ENCODE assay signal across 2 cellular contexts in the genomic region with DNA sequence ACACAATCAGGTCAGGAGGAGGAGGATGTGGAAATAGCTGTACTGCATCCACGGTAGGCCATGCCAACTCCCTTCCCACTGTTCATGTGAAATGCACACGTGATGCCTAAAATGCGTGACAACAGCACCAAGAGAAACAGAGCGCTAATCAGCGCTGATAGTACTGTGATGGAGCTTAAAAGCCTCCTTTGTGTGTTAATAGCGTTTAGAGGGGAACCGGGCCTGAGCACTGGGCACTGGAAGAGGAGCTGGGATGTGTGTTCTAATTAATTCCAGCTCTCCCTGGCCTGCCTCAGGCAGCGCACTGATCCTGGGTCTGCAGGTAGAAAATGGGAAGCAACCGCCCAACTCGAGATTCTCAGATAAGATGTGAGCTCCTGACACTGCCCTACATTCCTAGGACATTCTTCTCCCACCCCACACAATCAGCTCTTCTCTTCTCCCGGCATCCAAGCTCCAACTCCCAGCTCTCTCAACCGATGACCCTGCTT.
TF ChIP-seq lines count a peak whose summit lies in the region.

No MANE protein-coding gene starts in this region.

TF ChIP-seq in GM23338, 12 proteins besides CTCF, POLR2A, EP300 and RAD21:
- TF ChIP-seq ZNF331 (CRISPR knock-in tag; IDR thresholded peaks at IDR 0.05; ENCODE audit: low read depth), result no peak
- TF ChIP-seq, protein P1, sequence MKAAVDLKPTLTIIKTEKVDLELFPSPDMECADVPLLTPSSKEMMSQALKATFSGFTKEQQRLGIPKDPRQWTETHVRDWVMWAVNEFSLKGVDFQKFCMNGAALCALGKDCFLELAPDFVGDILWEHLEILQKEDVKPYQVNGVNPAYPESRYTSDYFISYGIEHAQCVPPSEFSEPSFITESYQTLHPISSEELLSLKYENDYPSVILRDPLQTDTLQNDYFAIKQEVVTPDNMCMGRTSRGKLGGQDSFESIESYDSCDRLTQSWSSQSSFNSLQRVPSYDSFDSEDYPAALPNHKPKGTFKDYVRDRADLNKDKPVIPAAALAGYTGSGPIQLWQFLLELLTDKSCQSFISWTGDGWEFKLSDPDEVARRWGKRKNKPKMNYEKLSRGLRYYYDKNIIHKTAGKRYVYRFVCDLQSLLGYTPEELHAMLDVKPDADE (IDR thresholded peaks at IDR 0.05), result no peak

TF ChIP-seq in H1, 55 proteins besides CTCF, POLR2A, EP300 and RAD21:
- TF ChIP-seq SUZ12 (IDR thresholded peaks at IDR 0.05; ENCODE audit: low read length) (no peak), FOSL1 (IDR thresholded peaks at IDR 0.05; ENCODE audit: insufficient read depth, low read depth, low read length) (no peak), BACH1 (IDR thresholded peaks at IDR 0.05; ENCODE audit: low read length) (no peak), CEBPB (IDR thresholded peaks at IDR 0.05; ENCODE audit: low read depth, low read length) (no peak), KDM5A (IDR thresholded peaks at IDR 0.05; ENCODE audit: low read length) (no peak), MAFK (IDR thresholded peaks at IDR 0.05; ENCODE audit: low read depth, low read length) (no peak), CREB1 (IDR thresholded peaks at IDR 0.05) (no peak), KDM4A (IDR thresholded peaks at IDR 0.05; ENCODE audit: low read depth, low read length, severe bottlenecking) (no peak), SP4 (IDR thresholded peaks at IDR 0.05; ENCODE audit: low read length) (no peak)
- TF ChIP-seq, protein P2, sequence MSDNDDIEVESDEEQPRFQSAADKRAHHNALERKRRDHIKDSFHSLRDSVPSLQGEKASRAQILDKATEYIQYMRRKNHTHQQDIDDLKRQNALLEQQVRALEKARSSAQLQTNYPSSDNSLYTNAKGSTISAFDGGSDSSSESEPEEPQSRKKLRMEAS (IDR thresholded peaks at IDR 0.05), result no peak
- TF ChIP-seq, protein P3, sequence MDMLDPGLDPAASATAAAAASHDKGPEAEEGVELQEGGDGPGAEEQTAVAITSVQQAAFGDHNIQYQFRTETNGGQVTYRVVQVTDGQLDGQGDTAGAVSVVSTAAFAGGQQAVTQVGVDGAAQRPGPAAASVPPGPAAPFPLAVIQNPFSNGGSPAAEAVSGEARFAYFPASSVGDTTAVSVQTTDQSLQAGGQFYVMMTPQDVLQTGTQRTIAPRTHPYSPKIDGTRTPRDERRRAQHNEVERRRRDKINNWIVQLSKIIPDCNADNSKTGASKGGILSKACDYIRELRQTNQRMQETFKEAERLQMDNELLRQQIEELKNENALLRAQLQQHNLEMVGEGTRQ (IDR thresholded peaks at IDR 0.05; ENCODE audit: low read length), result no peak
- TF ChIP-seq, protein P4, sequence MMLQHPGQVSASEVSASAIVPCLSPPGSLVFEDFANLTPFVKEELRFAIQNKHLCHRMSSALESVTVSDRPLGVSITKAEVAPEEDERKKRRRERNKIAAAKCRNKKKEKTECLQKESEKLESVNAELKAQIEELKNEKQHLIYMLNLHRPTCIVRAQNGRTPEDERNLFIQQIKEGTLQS (IDR thresholded peaks at IDR 0.05; ENCODE audit: insufficient read depth, low read depth, low read length), result no peak
- TF ChIP-seq, protein P5, sequence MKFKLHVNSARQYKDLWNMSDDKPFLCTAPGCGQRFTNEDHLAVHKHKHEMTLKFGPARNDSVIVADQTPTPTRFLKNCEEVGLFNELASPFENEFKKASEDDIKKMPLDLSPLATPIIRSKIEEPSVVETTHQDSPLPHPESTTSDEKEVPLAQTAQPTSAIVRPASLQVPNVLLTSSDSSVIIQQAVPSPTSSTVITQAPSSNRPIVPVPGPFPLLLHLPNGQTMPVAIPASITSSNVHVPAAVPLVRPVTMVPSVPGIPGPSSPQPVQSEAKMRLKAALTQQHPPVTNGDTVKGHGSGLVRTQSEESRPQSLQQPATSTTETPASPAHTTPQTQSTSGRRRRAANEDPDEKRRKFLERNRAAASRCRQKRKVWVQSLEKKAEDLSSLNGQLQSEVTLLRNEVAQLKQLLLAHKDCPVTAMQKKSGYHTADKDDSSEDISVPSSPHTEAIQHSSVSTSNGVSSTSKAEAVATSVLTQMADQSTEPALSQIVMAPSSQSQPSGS (IDR thresholded peaks at IDR 0.05; ENCODE audit: low read length), result no peak
